1 cellular context compared by ENCODE assay signal in the genomic region with DNA sequence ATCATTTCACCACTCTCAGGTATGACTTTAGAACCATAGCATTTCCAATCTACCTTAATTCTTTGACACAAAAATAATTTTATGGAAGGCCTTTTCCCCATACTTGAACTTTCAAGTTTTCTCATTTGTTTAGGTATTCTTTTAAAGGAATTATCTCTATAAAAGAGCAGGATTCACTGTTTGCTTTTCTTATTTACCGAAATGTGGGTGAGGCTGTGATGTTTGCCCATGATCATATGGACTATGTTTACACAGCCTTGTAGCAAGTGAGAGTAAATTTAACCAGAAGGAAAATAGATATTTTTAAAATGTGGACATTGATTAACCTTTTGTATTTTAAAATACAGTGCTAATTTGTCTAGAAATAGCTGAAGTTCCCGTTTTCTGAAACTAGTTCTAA.
TF ChIP-seq lines count a peak whose summit lies in the region.

No MANE protein-coding gene starts in this region.

TF ChIP-seq in liver, 16 proteins besides CTCF, POLR2A, EP300 and RAD21 (continued from another document):
- TF ChIP-seq, protein P1, sequence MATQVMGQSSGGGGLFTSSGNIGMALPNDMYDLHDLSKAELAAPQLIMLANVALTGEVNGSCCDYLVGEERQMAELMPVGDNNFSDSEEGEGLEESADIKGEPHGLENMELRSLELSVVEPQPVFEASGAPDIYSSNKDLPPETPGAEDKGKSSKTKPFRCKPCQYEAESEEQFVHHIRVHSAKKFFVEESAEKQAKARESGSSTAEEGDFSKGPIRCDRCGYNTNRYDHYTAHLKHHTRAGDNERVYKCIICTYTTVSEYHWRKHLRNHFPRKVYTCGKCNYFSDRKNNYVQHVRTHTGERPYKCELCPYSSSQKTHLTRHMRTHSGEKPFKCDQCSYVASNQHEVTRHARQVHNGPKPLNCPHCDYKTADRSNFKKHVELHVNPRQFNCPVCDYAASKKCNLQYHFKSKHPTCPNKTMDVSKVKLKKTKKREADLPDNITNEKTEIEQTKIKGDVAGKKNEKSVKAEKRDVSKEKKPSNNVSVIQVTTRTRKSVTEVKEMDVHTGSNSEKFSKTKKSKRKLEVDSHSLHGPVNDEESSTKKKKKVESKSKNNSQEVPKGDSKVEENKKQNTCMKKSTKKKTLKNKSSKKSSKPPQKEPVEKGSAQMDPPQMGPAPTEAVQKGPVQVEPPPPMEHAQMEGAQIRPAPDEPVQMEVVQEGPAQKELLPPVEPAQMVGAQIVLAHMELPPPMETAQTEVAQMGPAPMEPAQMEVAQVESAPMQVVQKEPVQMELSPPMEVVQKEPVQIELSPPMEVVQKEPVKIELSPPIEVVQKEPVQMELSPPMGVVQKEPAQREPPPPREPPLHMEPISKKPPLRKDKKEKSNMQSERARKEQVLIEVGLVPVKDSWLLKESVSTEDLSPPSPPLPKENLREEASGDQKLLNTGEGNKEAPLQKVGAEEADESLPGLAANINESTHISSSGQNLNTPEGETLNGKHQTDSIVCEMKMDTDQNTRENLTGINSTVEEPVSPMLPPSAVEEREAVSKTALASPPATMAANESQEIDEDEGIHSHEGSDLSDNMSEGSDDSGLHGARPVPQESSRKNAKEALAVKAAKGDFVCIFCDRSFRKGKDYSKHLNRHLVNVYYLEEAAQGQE (IDR thresholded peaks at IDR 0.05) = no peak
- no peak for TF ChIP-seq YY1 (IDR thresholded peaks at IDR 0.05)
- peak; percentile 90 for TF ChIP-seq FOXA2 (IDR thresholded peaks at IDR 0.05)
- TF ChIP-seq HNF4A (conservative IDR thresholded peaks at IDR 0.05) = peak in 1 of 2 donors; percentile 15
- peak in 1 of 2 donors; percentile 24 for TF ChIP-seq RXRA (IDR thresholded peaks at IDR 0.05)
